8 cellular contexts compared by ENCODE assay signal in the genomic region with DNA sequence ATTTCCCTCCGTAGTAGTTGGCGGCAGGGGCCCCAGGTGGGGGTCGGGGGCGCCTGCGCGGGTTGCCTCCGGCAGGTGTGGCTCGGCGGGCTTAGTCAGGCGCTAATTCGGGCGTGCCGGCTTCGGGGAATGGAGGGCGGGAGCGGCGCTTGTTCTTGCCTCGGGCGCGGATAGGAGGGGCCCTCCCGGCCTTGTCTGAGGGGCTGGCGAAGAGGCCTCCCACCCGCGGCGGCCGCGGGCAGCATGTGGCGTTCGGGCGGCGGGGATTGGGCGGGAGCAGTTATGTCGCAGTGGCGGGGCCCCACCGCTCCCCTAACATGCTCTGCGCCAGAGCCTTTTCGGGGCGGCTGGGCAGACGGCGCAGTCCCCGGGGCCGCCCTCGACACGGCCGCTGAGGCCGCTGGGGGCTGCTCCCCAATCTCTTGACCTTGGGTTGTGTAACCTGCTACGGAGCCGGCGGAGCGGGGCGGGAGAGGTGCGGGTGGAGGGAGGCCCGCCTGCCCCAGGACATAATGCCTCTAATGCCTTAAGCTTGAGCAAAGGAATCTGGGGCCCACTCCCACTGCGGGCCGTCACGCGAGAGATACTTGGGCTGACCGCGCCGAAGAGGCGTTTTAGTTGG. TPM values are rescaled to one million over a fixed set of nuclear protein-coding genes. Genes with fewer than 3 reads are reported as not detected.
DNase-seq lines count a peak whose midpoint lies in the region; TF ChIP-seq lines count a peak whose summit lies in the region.

No MANE protein-coding gene starts in this region.

- no peaks in the 10 kb centered on the region for H3K27me3 ChIP-seq in HL-60 (ENCODE audit: insufficient read depth, poor library complexity, severe bottlenecking)
- no peaks in the 10 kb centered on the region for H3K27me3 ChIP-seq in iPS-15b (ENCODE audit: control insufficient read depth, insufficient read depth, low read length)
- no peaks in the 10 kb centered on the region for H3K27me3 ChIP-seq in skeletal muscle satellite cell (ENCODE audit: control insufficient read depth, insufficient read depth, low read length)

- H3K4me1 ChIP-seq in iPS-15b (ENCODE audit: control insufficient read depth, insufficient read depth, low read length) (peaks cover 11% of the 10 kb centered on the region), skeletal muscle satellite cell (ENCODE audit: control insufficient read depth, insufficient read depth, low read length) (peaks cover 34% of the 10 kb centered on the region)

- peaks cover 39% of the 10 kb centered on the region for H3K4me1 Mint-ChIP-seq in T-helper 2 cell treated with Interferon-gamma antibody and Interleukin-4, amounts not matched to agents 5 μg/mL and 100 μg/mL, for 36 hours (ENCODE audit: low read depth)

- peaks cover 2% of the 10 kb centered on the region for H3K27me3 Mint-ChIP-seq in T-helper 2 cell treated with Interferon-gamma antibody and Interleukin-4, amounts not matched to agents 5 μg/mL and 100 μg/mL, for 36 hours (ENCODE audit: low read depth)

- peak; percentile 27 for DNase-seq in NCI-H1436 (lab: John Stamatoyannopoulos, UW)
- DNase-seq in NCI-H1436 treated with DMSO at 0.1 percent for 48 hours (lab: John Stamatoyannopoulos, UW): no peak
- DNase-seq in HL-60 (ENCODE audit: low read depth in 1 of 2, low spot score in 1 of 2): peak in 1 of 2 experiments; percentile 48
- peak; percentile 48 for DNase-seq in T-helper 2 cell treated with Interferon-gamma antibody and Interleukin-4, amounts not matched to agents 5 μg/mL and 100 μg/mL, for 36 hours (ENCODE audit: low spot score)
- peak; percentile 59 for DNase-seq in astrocyte of the hippocampus (ENCODE audit: low read depth, low spot score)
- no peak for DNase-seq in SKM-1 treated with dmso at 0.1 percent for 144 hours (lab: John Stamatoyannopoulos, UW; ENCODE audit: unreplicated experiment)

- H3K36me3 ChIP-seq in iPS-15b (ENCODE audit: control insufficient read depth, insufficient read depth, low read length) (peaks cover 3% of the 10 kb centered on the region), skeletal muscle satellite cell (ENCODE audit: insufficient read depth, low read length) (no peaks in the 10 kb centered on the region)

- peak overlapping the region; percentile 91 for H3K27ac Mint-ChIP-seq in T-helper 2 cell treated with Interferon-gamma antibody and Interleukin-4, amounts not matched to agents 5 μg/mL and 100 μg/mL, for 36 hours

- H3K9me3 Mint-ChIP-seq in T-helper 2 cell treated with Interferon-gamma antibody and Interleukin-4, amounts not matched to agents 5 μg/mL and 100 μg/mL, for 36 hours: no peaks in the 10 kb centered on the region

- H3K4me3 Mint-ChIP-seq in T-helper 2 cell treated with Interferon-gamma antibody and Interleukin-4, amounts not matched to agents 5 μg/mL and 100 μg/mL, for 36 hours: peak overlapping the region; percentile 90

- H3K4me3 ChIP-seq in HL-60 (replicated peaks; ENCODE audit: insufficient read depth, low read length): peak overlapping the region; percentile 91
- peak overlapping the region; percentile 84 for H3K4me3 ChIP-seq in iPS-15b (ENCODE audit: low read depth, low read length)
- peak overlapping the region; percentile 73 for H3K4me3 ChIP-seq in skeletal muscle satellite cell (ENCODE audit: low read length)

- H3K36me3 Mint-ChIP-seq in T-helper 2 cell treated with Interferon-gamma antibody and Interleukin-4, amounts not matched to agents 5 μg/mL and 100 μg/mL, for 36 hours (ENCODE audit: low read depth): peaks cover 27% of the 10 kb centered on the region

- TF ChIP-seq CTCF in HL-60 (IDR thresholded peaks at IDR 0.05; ENCODE audit: insufficient read depth, low read length): no peak

- peak overlapping the region; percentile 97 for H3K27ac ChIP-seq in HL-60 (replicated peaks)

- H3K9ac ChIP-seq in iPS-15b (ENCODE audit: low read depth, low read length): peak overlapping the region; percentile 96
- peak overlapping the region; percentile 96 for H3K9ac ChIP-seq in skeletal muscle satellite cell (ENCODE audit: low read depth, low read length)

- H3K9me3 ChIP-seq in iPS-15b (ENCODE audit: control insufficient read depth, insufficient read depth, low read length): no peaks in the 10 kb centered on the region
- no peaks in the 10 kb centered on the region for H3K9me3 ChIP-seq in skeletal muscle satellite cell (replicated peaks; ENCODE audit: low read length)

- peak overlapping the region; percentile 84 for H3K4me2 ChIP-seq in skeletal muscle satellite cell (ENCODE audit: low read length)

RNA-seq across cellular contexts. Expression of gene AMD1, which starts 1.1 kb away (rescaled TPM):
- 77.8 and 86.7 TPM in 2 replicates for total RNA-seq in skeletal muscle satellite cell (2012; rRNA removed)

Comparison
In these comparisons a context has a peak if more than half of its experiments do, and no peak if none do; other contexts are left out.
1. DNase-seq: peak in NCI-H1436 (single experiment), T-helper 2 cell treated with Interferon-gamma antibody and Interleukin-4, amounts not matched to agents 5 μg/mL and 100 μg/mL, for 36 hours (single experiment) and astrocyte of the hippocampus (single experiment); none in NCI-H1436 treated with DMSO at 0.1 percent for 48 hours (single experiment) and SKM-1 treated with dmso at 0.1 percent for 144 hours (single experiment).
2. Peak in every context shown above with its lines, with median percentiles within 50 percentile points of each other: H3K4me3 ChIP-seq.